In the genomic region with DNA sequence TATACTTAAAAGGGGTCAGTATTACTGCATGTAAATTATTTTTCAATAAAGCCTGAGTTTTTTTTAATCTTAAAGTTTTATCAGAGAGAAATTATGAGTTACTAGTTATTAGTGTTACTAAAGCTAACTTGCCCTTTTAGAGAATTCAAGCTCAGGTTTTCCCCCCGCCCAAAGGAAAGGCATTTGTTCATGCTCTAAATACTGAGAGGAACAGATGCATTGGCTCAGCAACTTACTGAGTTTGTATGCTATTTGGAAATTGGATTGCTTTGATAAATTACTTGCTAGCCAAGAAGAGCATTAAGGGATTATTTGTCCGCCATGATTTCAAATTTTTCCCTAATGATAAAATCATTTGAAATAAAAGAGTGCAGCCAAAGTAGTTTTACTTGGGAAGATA, we compare ENCODE assay signal across 26 cellular contexts.
"Had no signal": no experiment of that assay in that cellular context is flagged by ENCODE, and none has a peak within 500 bp of the region (broad histone marks: within the 10 kb centered on the region; RNA-seq: fewer than 3 reads in every experiment).

No MANE protein-coding gene starts in this region.

- H3K36me3 ChIP-seq: ascending aorta, cardiac muscle cell, SJCRH30 had no signal

- DNase-seq: activated CD4-positive, alpha-beta T cell treated with anti-CD3 and anti-CD28 coated beads, Interleukin-2, amount 10 ng/mL, durations not matched to agents 24 days and 14 days; activated CD4-positive, alpha-beta T cell treated with anti-CD3 and anti-CD28 coated beads, Interleukin-2, amount 50 U/mL, for 48 hours; activated CD8-positive, alpha-beta T cell treated with anti-CD3 and anti-CD28 coated beads, Interleukin-2, amount 10 ng/mL, durations not matched to agents 7 days and 5 days; activated gamma-delta T cell; activated naive CD4-positive, alpha-beta T cell treated with Interleukin-2 at 50 U/mL for 16 hours; activated naive CD8-positive, alpha-beta T cell treated with anti-CD3 and anti-CD28 coated beads, Interleukin-2, amount 10 ng/mL, durations not matched to agents 7 days and 5 days; activated T-cell treated with anti-CD3 and anti-CD28 coated beads, Interleukin-2, amount 50 U/mL, for 24 hours; amygdala; MM.1S; MV-4-11; NCI-H1092; NCI-H1417; NCI-H146; NCI-H187; NCI-H2081; NCI-H2171 treated with DMSO at 0.1 percent for 48 hours; NCI-H2227 treated with DMSO at 0.1 percent for 48 hours; NCI-H526 treated with DMSO at 0.1 percent for 48 hours; NCI-H774; SHP77; SJCRH30; T1000 had no signal

- H3K27ac ChIP-seq: ascending aorta, cardiac muscle cell, KMS-11, SJCRH30, SK-N-MC had no signal

- H3K4me3 ChIP-seq: ascending aorta, cardiac muscle cell, SJCRH30, SK-N-MC had no signal

- H3K27me3 ChIP-seq: ascending aorta, cardiac muscle cell, SJCRH30 had no signal

- H3K4me1 ChIP-seq: ascending aorta, SJCRH30 had no signal

- H3K9me3 ChIP-seq: ascending aorta, SJCRH30 had no signal
